In the genomic region with DNA sequence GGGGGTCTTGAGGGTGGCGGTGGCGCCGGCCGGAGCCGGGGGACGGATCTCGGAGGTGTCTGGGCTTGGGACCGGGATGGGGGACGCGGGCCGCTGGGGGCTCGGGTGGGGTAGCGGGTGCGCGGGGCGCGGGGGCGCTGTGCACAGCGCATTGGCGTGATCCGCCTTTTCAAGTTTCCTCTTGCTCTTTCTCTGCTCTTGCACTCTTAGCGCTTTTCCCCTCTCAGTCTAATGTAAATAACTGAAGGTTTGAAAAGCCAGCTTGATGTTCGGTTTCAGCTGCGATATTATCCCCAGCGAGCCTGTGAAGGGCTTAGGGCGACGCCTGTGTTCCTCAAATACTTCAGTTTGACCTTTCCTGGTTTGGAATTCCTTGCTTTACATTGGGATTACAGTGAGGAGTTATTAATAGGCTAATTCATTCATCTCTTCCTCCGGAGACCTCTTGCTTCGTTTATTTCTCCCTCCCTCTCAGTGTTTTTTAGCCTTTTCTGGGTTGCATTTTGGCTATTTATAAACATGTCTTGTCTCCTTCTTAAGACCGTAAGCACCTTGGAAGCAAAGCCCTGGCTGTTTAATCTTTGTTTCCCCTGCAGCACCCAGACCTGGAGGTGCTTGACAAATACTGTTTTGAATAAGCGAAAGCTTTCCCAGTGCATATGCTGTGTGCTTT, we compare ENCODE assay signal across 8 cellular contexts. TPM values are rescaled to one million over a fixed set of nuclear protein-coding genes. Genes with fewer than 3 reads are reported as not detected.
A peak's percentile ranks its signal among the peaks of the same experiment; 100 is the strongest.
DNase-seq lines count a peak whose midpoint lies in the region; ATAC-seq and TF ChIP-seq lines count a peak whose summit lies in the region.

No MANE protein-coding gene starts in this region.

- intact Hi-C loops in head of caudate nucleus (cut with DNase I) = loop anchor here (5.0 kb wide), 1 partner anchor 71 kb away; the partner anchor contains the start of gene CCSAP

- peak; percentile 41; the same call in 1 of the 2 replicates for TF ChIP-seq CTCF in GM12875 (IDR thresholded peaks at IDR 0.05; ENCODE audit: borderline replicate concordance, insufficient read depth, low read depth, low read length)

- H3K4me3 ChIP-seq in GM12875 (ENCODE audit: low read depth, low read length) = peak overlapping the region; percentile 65

- DNase-seq in A172 (ENCODE audit: low spot score) (peak; percentile 44), NCI-H774 (lab: John Stamatoyannopoulos, UW) (peak; percentile 5), head of caudate nucleus (peak in 40 of 42 donors; percentile 30 to 85 (median 63)), pons (ENCODE audit: low spot score) (peak; percentile 56), GOT3 (lab: John Stamatoyannopoulos, UW) (no peak)
- peak; percentile 18 for DNase-seq in activated gamma-delta T cell treated with anti-CD3 and anti-CD28 coated beads, Interleukin-2, amount 50 U/mL, for 16 hours (ENCODE audit: low read depth)

- peak; percentile 47 for ATAC-seq in HG02870 (IDR thresholded peaks at IDR 0.05; ENCODE audit: unreplicated experiment)

RNA-seq across cellular contexts. Expression of gene RAB4A, which starts 0.7 kb away (rescaled TPM):
- total RNA-seq in A172 (2014; rRNA removed; shearing (Covaris generic)) = 48.5 and 61.5 TPM in 2 replicates
